12 cellular contexts compared by ENCODE assay signal in the genomic region with DNA sequence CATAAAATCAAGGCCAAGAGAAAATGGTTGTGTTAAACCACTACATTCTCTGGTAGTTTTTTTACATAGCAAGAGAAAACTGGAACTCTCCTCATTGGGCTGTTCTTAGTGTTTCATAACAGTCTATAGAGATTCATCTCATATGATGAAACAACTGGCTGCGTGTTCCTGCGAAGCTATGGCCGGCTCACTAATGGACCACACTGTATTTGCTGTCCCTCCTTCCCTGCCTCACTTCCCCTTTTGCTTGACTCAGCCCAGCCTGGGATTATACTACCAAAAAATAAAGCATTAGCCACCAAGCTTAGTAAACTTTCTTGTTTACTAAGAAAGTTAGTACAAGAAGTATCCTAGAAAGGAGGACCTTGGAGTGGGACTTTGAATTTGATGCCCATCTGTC.
"Had no signal": no experiment of that assay in that cellular context is flagged by ENCODE, and none has a peak within 500 bp of the region (broad histone marks: within the 10 kb centered on the region; RNA-seq: fewer than 3 reads in every experiment).

No MANE protein-coding gene starts in this region.

- H3K36me3 ChIP-seq: brain microvascular endothelial cell, gastroesophageal sphincter, pancreas, stomach, thoracic aorta had no signal

- H3K9me3 ChIP-seq: gastroesophageal sphincter, pancreas, stomach, thoracic aorta had no signal

- H3K4me1 Mint-ChIP-seq: activated CD4-positive, alpha-beta T cell treated with anti-CD3 and anti-CD28 coated beads, Interleukin-2, amount 10 ng/mL, durations not matched to agents 7 days and 5 days; activated naive CD8-positive, alpha-beta T cell treated with anti-CD3 and anti-CD28 coated beads for 36 hours; naive B cell had no signal

- H3K27ac ChIP-seq: brain microvascular endothelial cell, gastroesophageal sphincter, pancreas, stomach, thoracic aorta had no signal

- H3K4me3 Mint-ChIP-seq: activated CD4-positive, alpha-beta T cell treated with anti-CD3 and anti-CD28 coated beads, Interleukin-2, amount 10 ng/mL, durations not matched to agents 7 days and 5 days; activated naive CD8-positive, alpha-beta T cell treated with anti-CD3 and anti-CD28 coated beads for 36 hours; naive B cell had no signal

- H3K27ac Mint-ChIP-seq: activated CD4-positive, alpha-beta T cell treated with anti-CD3 and anti-CD28 coated beads, Interleukin-2, amount 10 ng/mL, durations not matched to agents 7 days and 5 days; activated naive CD8-positive, alpha-beta T cell treated with anti-CD3 and anti-CD28 coated beads for 36 hours; naive B cell had no signal

- ATAC-seq: gastroesophageal sphincter, left colon, pancreas had no signal

- H3K4me3 ChIP-seq: gastroesophageal sphincter, pancreas, stomach, thoracic aorta had no signal

- H3K4me1 ChIP-seq: gastroesophageal sphincter, pancreas, stomach had no signal

- H3K27me3 ChIP-seq: gastroesophageal sphincter, pancreas, stomach had no signal

- DNase-seq: activated CD4-positive, alpha-beta T cell treated with anti-CD3 and anti-CD28 coated beads, Interleukin-2, amount 10 ng/mL, durations not matched to agents 7 days and 5 days; activated CD8-positive, alpha-beta memory T cell treated with anti-CD3 and anti-CD28 coated beads, Interleukin-2, amount 50 U/mL, for 48 hours; activated naive CD8-positive, alpha-beta T cell treated with anti-CD3 and anti-CD28 coated beads for 36 hours; brain microvascular endothelial cell; dermis blood vessel endothelial cell; left colon; naive B cell; pancreas; stimulated activated CD4-positive, alpha-beta T cell treated with anti-CD3 and anti-CD28 coated beads, Interleukin-1b, Interleukin-23, amount 100 ng/mL, for 48 hours; stomach had no signal

- H3K36me3 Mint-ChIP-seq: activated naive CD8-positive, alpha-beta T cell treated with anti-CD3 and anti-CD28 coated beads for 36 hours; naive B cell had no signal
